8 cellular contexts compared by ENCODE assay signal in genomic region chr2:227524665-227525064, GRCh38.
"Had no signal": no experiment of that assay in that cellular context is flagged by ENCODE, and none has a peak within 500 bp of the region (broad histone marks: within the 10 kb centered on the region; RNA-seq: fewer than 3 reads in every experiment).

No MANE protein-coding gene starts in this region.

- H3K27ac ChIP-seq: HL-60 had no signal

- H3K4me3 Mint-ChIP-seq: GM23338, H9, IgD-negative memory B cell had no signal

- H3K4me1 Mint-ChIP-seq: GM23338, H9 had no signal

- FAIRE-seq: H1, H54 had no signal

- H3K4me3 ChIP-seq: GM23338 had no signal

- H2AFZ ChIP-seq: GM23338 had no signal

- H3K9me3 Mint-ChIP-seq: GM23338, H9, IgD-negative memory B cell had no signal

- H3K27ac Mint-ChIP-seq: GM23338, H9, IgD-negative memory B cell had no signal

- H3K4me2 ChIP-seq: GM23338 had no signal

- ATAC-seq: GM23338 had no signal

- DNase-seq: H9, HCEC 1CT, KG1 had no signal

- H3K27me3 Mint-ChIP-seq: IgD-negative memory B cell had no signal
